In genomic region chr22:46731246-46732040, GRCh38 we compare ENCODE assay signal across 1 cellular context.
A peak's percentile ranks its signal among the peaks of the same experiment; 100 is the strongest.
TF ChIP-seq lines count a peak whose summit lies in the region.

No MANE protein-coding gene starts in this region.

TF ChIP-seq in liver, 16 proteins besides CTCF, POLR2A, EP300 and RAD21 (continued from another document):
- peak; percentile 69 for TF ChIP-seq REST (IDR thresholded peaks at IDR 0.05)
- peak in 1 of 2 donors; percentile 65 for TF ChIP-seq JUND (IDR thresholded peaks at IDR 0.05)
- peak; percentile 86 to 95 for TF ChIP-seq HNF4A (conservative IDR thresholded peaks at IDR 0.05)
- TF ChIP-seq, protein P1, sequence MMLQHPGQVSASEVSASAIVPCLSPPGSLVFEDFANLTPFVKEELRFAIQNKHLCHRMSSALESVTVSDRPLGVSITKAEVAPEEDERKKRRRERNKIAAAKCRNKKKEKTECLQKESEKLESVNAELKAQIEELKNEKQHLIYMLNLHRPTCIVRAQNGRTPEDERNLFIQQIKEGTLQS (IDR thresholded peaks at IDR 0.05) = no peak
